In genomic region chr9:75089369-75089766, GRCh38 we compare ENCODE assay signal across 8 cellular contexts. TPM values are rescaled to one million over a fixed set of nuclear protein-coding genes. Genes with fewer than 3 reads are reported as not detected.
DNase-seq lines count a peak whose midpoint lies in the region; ATAC-seq and TF ChIP-seq lines count a peak whose summit lies in the region.

No MANE protein-coding gene starts in this region.

- peaks cover 28% of the 10 kb centered on the region for H3K36me3 Mint-ChIP-seq in CD4-positive, alpha-beta T cell (ENCODE audit: low read depth)
- H3K36me3 Mint-ChIP-seq in endothelial cell (ENCODE audit: low read depth, unreplicated experiment), result no peaks in the 10 kb centered on the region

- no peaks in the 10 kb centered on the region for H3K9me3 Mint-ChIP-seq in CD4-positive, alpha-beta T cell
- no peaks in the 10 kb centered on the region for H3K9me3 Mint-ChIP-seq in endothelial cell (ENCODE audit: unreplicated experiment)

- DNase-seq in CD4-positive, alpha-beta T cell, result no peak
- DNase-seq in OCI-LY7 (ENCODE audit: low spot score), result no peak
- DNase-seq in endothelial cell (ENCODE audit: low spot score), result no peak
- DNase-seq in NK-92 (lab: John Stamatoyannopoulos, UW; ENCODE audit: unreplicated experiment), result no peak
- DNase-seq in GF-D8 (lab: John Stamatoyannopoulos, UW), result no peak

- TSS peak; percentile 60 for BruUV-seq in OCI-LY7 (replicated peaks; lab: Mats Ljungman, UMichigan)

- H3K4me3 ChIP-seq in OCI-LY7 (ENCODE audit: low read depth, low read length, poor library complexity, severe bottlenecking), result peak overlapping the region; percentile 93
- H3K4me3 ChIP-seq in neutrophil (ENCODE audit: low read depth in 1 of 2, low read length in 1 of 2), result peak overlapping the region; percentile 98

- H3K4me1 ChIP-seq in OCI-LY7 (ENCODE audit: insufficient read depth, low read length, poor library complexity, severe bottlenecking) (peaks cover 44% of the 10 kb centered on the region), neutrophil (ENCODE audit: control insufficient read depth in 1 of 2, insufficient read depth in 1 of 2, low read depth in 1 of 2, low read length in 1 of 2) (peaks cover 73 to 78% of the 10 kb centered on the region in 2 experiments)

- H4K20me1 ChIP-seq in OCI-LY7 (ENCODE audit: insufficient read depth, low read length), result peaks cover 12% of the 10 kb centered on the region

- no peaks in the 10 kb centered on the region for H3K27me3 Mint-ChIP-seq in CD4-positive, alpha-beta T cell
- peaks cover 7% of the 10 kb centered on the region for H3K27me3 Mint-ChIP-seq in endothelial cell (ENCODE audit: unreplicated experiment)

- no peaks in the 10 kb centered on the region for H3K27me3 ChIP-seq in CD4-positive, alpha-beta T cell (ENCODE audit: control insufficient read depth, insufficient read depth, low read length)
- H3K27me3 ChIP-seq in neutrophil, result no peaks in the 10 kb centered on the region

- peak overlapping the region; percentile 75 for H3K27ac ChIP-seq in CD4-positive, alpha-beta T cell (ENCODE audit: low read depth, low read length)
- peak overlapping the region; percentile 85 for H3K27ac ChIP-seq in OCI-LY7 (ENCODE audit: low read depth, low read length, poor library complexity, severe bottlenecking)
- H3K27ac ChIP-seq in neutrophil, result peak overlapping the region; percentile 97

- H3K9me2 ChIP-seq in OCI-LY7 (ENCODE audit: insufficient read depth, low read length), result no peaks in the 10 kb centered on the region

- H3K4me1 Mint-ChIP-seq in CD4-positive, alpha-beta T cell (ENCODE audit: low read depth), result peaks cover 80% of the 10 kb centered on the region
- H3K4me1 Mint-ChIP-seq in endothelial cell (ENCODE audit: unreplicated experiment), result peaks cover 58% of the 10 kb centered on the region

- H3K27ac Mint-ChIP-seq in CD4-positive, alpha-beta T cell, result peak overlapping the region; percentile 85
- peak overlapping the region; percentile 94 for H3K27ac Mint-ChIP-seq in endothelial cell (ENCODE audit: unreplicated experiment)

- H3K4me3 Mint-ChIP-seq in CD4-positive, alpha-beta T cell, result peak overlapping the region; percentile 98
- H3K4me3 Mint-ChIP-seq in endothelial cell (ENCODE audit: unreplicated experiment), result peak overlapping the region; percentile 99

- ATAC-seq in CD4-positive, alpha-beta T cell (ENCODE audit: poor library complexity), result no peak
- no peak for ATAC-seq in GM21737 (IDR thresholded peaks at IDR 0.05; ENCODE audit: unreplicated experiment)
- no peak for ATAC-seq in GM19035 (IDR thresholded peaks at IDR 0.05; ENCODE audit: unreplicated experiment)

- TF ChIP-seq CTCF in CD4-positive, alpha-beta T cell (IDR thresholded peaks at IDR 0.05), result no peak
- TF ChIP-seq CTCF in OCI-LY7 (conservative IDR thresholded peaks at IDR 0.05; ENCODE audit: low read length) (no peak), endothelial cell (IDR thresholded peaks at IDR 0.05; ENCODE audit: unreplicated experiment) (no peak), neutrophil (IDR thresholded peaks at IDR 0.05) (no peak)

- peak overlapping the region; percentile 62; the same call in 1 of the 2 replicates for H2AFZ ChIP-seq in OCI-LY7 (ENCODE audit: low read length)

- intact Hi-C loops in CD4-positive, alpha-beta T cell (cut with DNase I, micrococcal nuclease), result loop anchor here (2.0 to 10.0 kb wide), 5 partner anchors 59 to 1305 kb away; partner anchors contain the start of genes PCSK5 (in 1 of the 2) and RFK (in 1 of the 2)
- intact Hi-C loops in OCI-LY7 (cut with micrococcal nuclease; ENCODE audit: unreplicated experiment), result no loop called here

- CTCF ChIA-PET in CD4-positive, alpha-beta T cell (lab: Charles Lee), result interaction anchor here (0.7 to 5.4 kb wide), 4 partner anchors 11 to 137 kb away, joined by 3 to 29 read pairs (median 9); partner anchors contain the start of genes C9orf40 and CARNMT1
- CTCF ChIA-PET in OCI-LY7 (lab: Charles Lee; ENCODE audit: unreplicated experiment), result no interaction called here

- peak overlapping the region; percentile 90 for H3K4me2 ChIP-seq in OCI-LY7 (ENCODE audit: low read length)

- peaks cover 85% of the 10 kb centered on the region for H3K79me2 ChIP-seq in OCI-LY7 (ENCODE audit: insufficient read depth, low read depth, low read length)

- H3K36me3 ChIP-seq in OCI-LY7 (ENCODE audit: insufficient read depth, low read length), result no peaks in the 10 kb centered on the region
- H3K36me3 ChIP-seq in neutrophil, result no peaks in the 10 kb centered on the region

- POLR2A ChIA-PET in CD4-positive, alpha-beta T cell (lab: Charles Lee), result interaction anchor here (1.0 to 6.0 kb wide), 3 partner anchors 44 to 137 kb away, joined by 3 to 173 read pairs (median 95); partner anchors contain the start of genes C9orf40 and CARNMT1
- POLR2A ChIA-PET in OCI-LY7 (lab: Charles Lee), result interaction anchor here (0.7 to 6.8 kb wide), 2 partner anchors 63 to 134 kb away, joined by 3 to 70 read pairs; partner anchors contain the start of gene CARNMT1

- no peaks in the 10 kb centered on the region for H3K9me3 ChIP-seq in CD4-positive, alpha-beta T cell (ENCODE audit: control insufficient read depth, low read length)
- H3K9me3 ChIP-seq in OCI-LY7 (ENCODE audit: low read length) (no peaks in the 10 kb centered on the region), neutrophil (no peaks in the 10 kb centered on the region)

RNA-seq across cellular contexts. Expression of gene OSTF1, which starts 1.1 kb away (rescaled TPM):
- 10 to 100 TPM; 31.3 to 32.8 TPM for total RNA-seq in CD4-positive, alpha-beta T cell
- 37.3 and 49.9 TPM in 2 replicates for total RNA-seq in OCI-LY7 (2014; rRNA removed; shearing (Covaris generic))
- total RNA-seq in OCI-LY7 (2022), result 51.7 and 58.1 TPM in 2 replicates
- total RNA-seq in endothelial cell (ENCODE audit: unreplicated experiment), result 51.4 TPM

RNA-seq across cellular contexts. Expression of gene NMRK1, which starts 1.4 kb away (rescaled TPM):
- total RNA-seq in CD4-positive, alpha-beta T cell, result 10 to 100 TPM; 45.3 to 46.5 TPM
- 17.0 and 26.0 TPM in 2 replicates for total RNA-seq in OCI-LY7 (2014; rRNA removed; shearing (Covaris generic))
- 32.8 and 33.2 TPM in 2 replicates for total RNA-seq in OCI-LY7 (2022)
- total RNA-seq in endothelial cell (ENCODE audit: unreplicated experiment), result 58.2 TPM
